ENCODE assay signal across 8 cellular contexts in genomic region chr3:149752788-149753136, GRCh38. TPM values are rescaled to one million over a fixed set of nuclear protein-coding genes. Genes with fewer than 3 reads are reported as not detected.
DNase-seq lines count a peak whose midpoint lies in the region; ATAC-seq and TF ChIP-seq lines count a peak whose summit lies in the region.

No MANE protein-coding gene starts in this region.

- peaks cover 4% of the 10 kb centered on the region for H3K36me3 ChIP-seq in iPS-15b (ENCODE audit: control insufficient read depth, insufficient read depth, low read length)
- no peaks in the 10 kb centered on the region for H3K36me3 ChIP-seq in testis (ENCODE audit: low read depth, missing control alignments)

- no peak for ATAC-seq in activated CD4-positive, alpha-beta T cell treated with anti-CD3 and anti-CD28 coated beads for 36 hours
- no peak for ATAC-seq in activated B cell treated with CpG ODN at 0.5 μM for 24 hours (ENCODE audit: low read depth)
- no peak for ATAC-seq in foreskin keratinocyte
- ATAC-seq in activated CD4-positive, CD25-positive, alpha-beta regulatory T cell treated with anti-CD3 and anti-CD28 coated beads, Interleukin-2, amount 50 U/mL, for 24 hours, result no peak

- CTCF ChIA-PET in activated CD4-positive, alpha-beta T cell treated with anti-CD3 and anti-CD28 coated beads for 36 hours (lab: Charles Lee), result interaction anchor here (0.8 to 3.0 kb wide), 9 partner anchors 14 to 221 kb away, joined by 3 to 24 read pairs (median 3); no protein-coding TSS in a partner anchor
- CTCF ChIA-PET in activated B cell treated with CpG ODN at 0.5 μM for 24 hours (lab: Charles Lee), result interaction anchor here (0.6 to 2.6 kb wide), 8 partner anchors 9 to 358 kb away, joined by 3 to 16 read pairs (median 6); partner anchors contain the start of gene RNF13

- H3K4me1 Mint-ChIP-seq in activated CD4-positive, alpha-beta T cell treated with anti-CD3 and anti-CD28 coated beads for 36 hours, result peaks cover 25% of the 10 kb centered on the region
- peaks cover 30% of the 10 kb centered on the region for H3K4me1 Mint-ChIP-seq in activated B cell treated with CpG ODN at 0.5 μM for 24 hours

- H3K9me3 ChIP-seq in iPS-15b (ENCODE audit: control insufficient read depth, insufficient read depth, low read length) (no peaks in the 10 kb centered on the region), testis (no peaks in the 10 kb centered on the region)

- intact Hi-C loops in activated CD4-positive, alpha-beta T cell treated with anti-CD3 and anti-CD28 coated beads for 36 hours (cut with DNase I, micrococcal nuclease), result loop anchor here (1.0 to 5.0 kb wide), 7 partner anchors 60 to 760 kb away; partner anchors contain the start of genes GYG1 (in 1 of the 2), HPS3 (in 1 of the 2), PFN2 (in 1 of the 2) and RNF13 (in 1 of the 2)
- intact Hi-C loops in activated B cell treated with CpG ODN at 0.5 μM for 24 hours (cut with micrococcal nuclease), result loop anchor here (1.0 to 5.0 kb wide), 6 partner anchors 30 to 794 kb away; partner anchors contain the start of genes EIF2A, GYG1, PFN2 and SERP1
- intact Hi-C loops in testis (cut with DNase I; ENCODE audit: low total_unique reads), result no loop called here

- H3K4me3 Mint-ChIP-seq in activated CD4-positive, alpha-beta T cell treated with anti-CD3 and anti-CD28 coated beads for 36 hours, result peak overlapping the region; percentile 95
- H3K4me3 Mint-ChIP-seq in activated B cell treated with CpG ODN at 0.5 μM for 24 hours, result peak overlapping the region; percentile 98

- H3K4me1 ChIP-seq in iPS-15b (ENCODE audit: control insufficient read depth, insufficient read depth, low read length) (no peaks in the 10 kb centered on the region), testis (peaks cover 6% of the 10 kb centered on the region), foreskin keratinocyte (peaks cover 13% of the 10 kb centered on the region)

- no peaks in the 10 kb centered on the region for H3K27me3 Mint-ChIP-seq in activated CD4-positive, alpha-beta T cell treated with anti-CD3 and anti-CD28 coated beads for 36 hours
- peaks cover 8% of the 10 kb centered on the region for H3K27me3 Mint-ChIP-seq in activated B cell treated with CpG ODN at 0.5 μM for 24 hours

- H3K27ac ChIP-seq in testis (peak overlapping the region in 1 of 2 donors; percentile 73), foreskin keratinocyte (no peak overlapping the region)

- peak overlapping the region; percentile 91 for H3K27ac Mint-ChIP-seq in activated CD4-positive, alpha-beta T cell treated with anti-CD3 and anti-CD28 coated beads for 36 hours
- peak overlapping the region; percentile 92 for H3K27ac Mint-ChIP-seq in activated B cell treated with CpG ODN at 0.5 μM for 24 hours

- no peak overlapping the region for H3K9ac ChIP-seq in iPS-15b (ENCODE audit: low read depth, low read length)

- TF ChIP-seq POLR2A in testis (IDR thresholded peaks at IDR 0.05), result no peak

- no peaks in the 10 kb centered on the region for H3K9me3 Mint-ChIP-seq in activated CD4-positive, alpha-beta T cell treated with anti-CD3 and anti-CD28 coated beads for 36 hours (ENCODE audit: low read depth)
- H3K9me3 Mint-ChIP-seq in activated B cell treated with CpG ODN at 0.5 μM for 24 hours, result no peaks in the 10 kb centered on the region

- TF ChIP-seq CTCF in activated B cell treated with CpG ODN at 0.5 μM for 24 hours (IDR thresholded peaks at IDR 0.05) (no peak), testis (IDR thresholded peaks at IDR 0.05) (no peak), foreskin keratinocyte (conservative IDR thresholded peaks at IDR 0.05) (no peak)

- H3K36me3 Mint-ChIP-seq in activated CD4-positive, alpha-beta T cell treated with anti-CD3 and anti-CD28 coated beads for 36 hours (ENCODE audit: low read depth), result peaks cover 18% of the 10 kb centered on the region
- peaks cover 36% of the 10 kb centered on the region for H3K36me3 Mint-ChIP-seq in activated B cell treated with CpG ODN at 0.5 μM for 24 hours (ENCODE audit: low read depth)

- POLR2A ChIA-PET in activated CD4-positive, alpha-beta T cell treated with anti-CD3 and anti-CD28 coated beads for 36 hours (lab: Charles Lee), result no interaction called here
- POLR2A ChIA-PET in activated B cell treated with CpG ODN at 0.5 μM for 24 hours (lab: Charles Lee), result interaction anchor here (1.0 to 3.1 kb wide), 5 partner anchors 19 to 761 kb away, joined by 4 to 23 read pairs (median 8); partner anchors contain the start of genes GYG1, RNF13 and WWTR1

- DNase-seq in activated CD4-positive, alpha-beta T cell treated with anti-CD3 and anti-CD28 coated beads for 36 hours, result no peak
- DNase-seq in activated CD4-positive, alpha-beta T cell treated with anti-CD3 and anti-CD28 coated beads, Interleukin-2, amount 50 U/mL, for 1 hour, result no peak
- DNase-seq in activated B cell treated with CpG ODN at 0.5 μM for 24 hours, result no peak
- no peak for DNase-seq in testis
- no peak for DNase-seq in RPMI8226
- DNase-seq in foreskin keratinocyte, result no peak

- H3K4me3 ChIP-seq in iPS-15b (ENCODE audit: low read depth, low read length) (peak overlapping the region; percentile 99), testis (peak overlapping the region; percentile 84 to 88)

- H3K27me3 ChIP-seq in iPS-15b (ENCODE audit: control insufficient read depth, insufficient read depth, low read length), result no peaks in the 10 kb centered on the region
- no peaks in the 10 kb centered on the region for H3K27me3 ChIP-seq in testis
- no peaks in the 10 kb centered on the region for H3K27me3 ChIP-seq in foreskin keratinocyte

RNA-seq across cellular contexts. Expression of gene COMMD2, which starts 0.5 kb away (rescaled TPM):
- 10 to 100 TPM; 29.4 to 29.5 TPM for total RNA-seq in activated CD4-positive, alpha-beta T cell treated with anti-CD3 and anti-CD28 coated beads for 36 hours
- 41.5 and 45.6 TPM in 2 replicates for total RNA-seq in activated B cell treated with CpG ODN at 0.5 μM for 24 hours
- 10 to 100 TPM; 21.8 to 27.7 TPM for total RNA-seq in testis
- 19.9 TPM for polyA plus RNA-seq in testis (ENCODE audit: insufficient read depth, low read depth, low replicate concordance)
- total RNA-seq in foreskin keratinocyte, result 30.0 and 32.2 TPM in 2 replicates
- 16.3 and 20.0 TPM in 2 replicates for polyA plus RNA-seq in foreskin keratinocyte

RNA-seq across cellular contexts. Expression of gene ANKUB1, which starts 39.6 kb away (rescaled TPM):
- not detected for total RNA-seq in activated CD4-positive, alpha-beta T cell treated with anti-CD3 and anti-CD28 coated beads for 36 hours
- total RNA-seq in activated B cell treated with CpG ODN at 0.5 μM for 24 hours, result not detected in 2 replicates
- 1 to 10 TPM in 1 of 2 donors, under 1 TPM in 1; 0.56 to 3.3 TPM for total RNA-seq in testis
- 2.5 TPM for polyA plus RNA-seq in testis (ENCODE audit: insufficient read depth, low read depth, low replicate concordance)
- total RNA-seq in foreskin keratinocyte, result 0.42 and 0.82 TPM in 2 replicates
- 0.45 and 0.48 TPM in 2 replicates for polyA plus RNA-seq in foreskin keratinocyte
